ENCODE assay signal across 1 cellular context in genomic region chr17:57260325-57261083, GRCh38.
TF ChIP-seq lines count a peak whose summit lies in the region.

No MANE protein-coding gene starts in this region.

TF ChIP-seq in WTC11, 78 proteins besides CTCF, POLR2A, EP300 and RAD21 (continued from another document):
- TF ChIP-seq TEAD4 (CRISPR knock-in tag; IDR thresholded peaks at IDR 0.05) (no peak), ZBTB43 (CRISPR knock-in tag; IDR thresholded peaks at IDR 0.05) (no peak), ZNF532 (CRISPR knock-in tag; IDR thresholded peaks at IDR 0.05; ENCODE audit: borderline replicate concordance) (no peak), ZNF232 (CRISPR knock-in tag; IDR thresholded peaks at IDR 0.05) (no peak)
